In genomic region chr11:10796191-10796590, GRCh38 we compare ENCODE assay signal across 20 cellular contexts. TPM values are rescaled to one million over a fixed set of nuclear protein-coding genes. Genes with fewer than 3 reads are reported as not detected.
DNase-seq lines count a peak whose midpoint lies in the region; ATAC-seq, FAIRE-seq and TF ChIP-seq lines count a peak whose summit lies in the region.
"Had no signal": no experiment of that assay in that cellular context is flagged by ENCODE, and none has a peak within 500 bp of the region (broad histone marks: within the 10 kb centered on the region; RNA-seq: fewer than 3 reads in every experiment).

No MANE protein-coding gene starts in this region.

- H3K36me3 Mint-ChIP-seq in activated naive CD4-positive, alpha-beta T cell treated with anti-CD3 and anti-CD28 coated beads, Interleukin-2, amount 10 ng/mL, durations not matched to agents 7 days and 5 days: peaks cover 58% of the 10 kb centered on the region
- peaks cover 23 to 38% of the 10 kb centered on the region in 2 donors for H3K36me3 Mint-ChIP-seq in activated naive CD4-positive, alpha-beta T cell treated with anti-CD3 and anti-CD28 coated beads, Interleukin-2, amount 50 U/mL, for 72 hours
- H3K36me3 Mint-ChIP-seq in type B pancreatic cell: peaks cover 49% of the 10 kb centered on the region

- H3K9me1 ChIP-seq in endothelial cell of umbilical vein (replicated peaks; ENCODE audit: control insufficient read depth, extremely low read depth, insufficient read depth, low read length): no peaks in the 10 kb centered on the region

- no peaks in the 10 kb centered on the region for H3K4me1 ChIP-seq in endothelial cell of umbilical vein (ENCODE audit: control insufficient read depth, extremely low read depth, insufficient read depth, low read length)
- peaks cover 0 to 66% (median 22%) of the 10 kb centered on the region in 4 donors for H3K4me1 ChIP-seq in stomach
- H3K4me1 ChIP-seq: SJCRH30 had no signal

- peaks cover 32 to 50% of the 10 kb centered on the region in 2 experiments for H3K36me3 ChIP-seq in endothelial cell of umbilical vein (ENCODE audit: control insufficient read depth in 2 of 2, extremely low read depth in 1 of 2, insufficient read depth in 2 of 2, low read length in 2 of 2)
- H3K36me3 ChIP-seq in stomach: peaks cover 52 to 57% (median 57%) of the 10 kb centered on the region in 4 donors

- CTCF ChIA-PET in activated naive CD4-positive, alpha-beta T cell treated with anti-CD3 and anti-CD28 coated beads, Interleukin-2, amount 10 ng/mL, durations not matched to agents 7 days and 5 days (lab: Charles Lee): interaction anchor here (1.0 kb wide), 2 partner anchors 25 to 225 kb away, joined by 3 to 4 read pairs; no protein-coding TSS in a partner anchor
- CTCF ChIA-PET in endothelial cell of umbilical vein (lab: Charles Lee): interaction anchor here (0.6 to 1.8 kb wide), 7 partner anchors 9 to 991 kb away, joined by 3 to 5 read pairs (median 3); no protein-coding TSS in a partner anchor

- H3K79me2 ChIP-seq in endothelial cell of umbilical vein (ENCODE audit: control insufficient read depth, insufficient read depth, low read length): peaks cover 1% of the 10 kb centered on the region

- TF ChIP-seq POLR2A in endothelial cell of umbilical vein (IDR thresholded peaks at IDR 0.05; ENCODE audit: low read depth, low read length): no peak
- no peak for TF ChIP-seq POLR2A in H54 (IDR thresholded peaks at IDR 0.05; ENCODE audit: low read depth, low read length)
- no peak for TF ChIP-seq POLR2A in stomach (IDR thresholded peaks at IDR 0.05)

- DNase-seq in activated naive CD4-positive, alpha-beta T cell treated with anti-CD3 and anti-CD28 coated beads, Interleukin-2, amount 10 ng/mL, durations not matched to agents 7 days and 5 days: no peak
- no peak for DNase-seq in activated naive CD4-positive, alpha-beta T cell treated with anti-CD3 and anti-CD28 coated beads, Interleukin-2, amount 50 U/mL, for 72 hours (ENCODE audit: low spot score in 2 of 2)
- DNase-seq in NAMALWA (ENCODE audit: low spot score) (peak; percentile 43), endothelial cell of umbilical vein (ENCODE audit: low read depth, low spot score) (no peak), type B pancreatic cell (ENCODE audit: extremely low spot score, unreplicated experiment) (no peak), H54 (ENCODE audit: insufficient read length, low spot score) (no peak), stomach (no peak), OCI-M2 (lab: John Stamatoyannopoulos, UW; ENCODE audit: unreplicated experiment) (no peak)
- DNase-seq: CD8-positive, alpha-beta T cell; central memory CD4-positive, alpha-beta T cell; effector memory CD4-positive, alpha-beta T cell; heart right ventricle; lower lobe of right lung; naive B cell; NCI-H187 treated with DMSO at 0.1 percent for 48 hours; NCI-H510A; stimulated activated CD8-positive, alpha-beta memory T cell treated with anti-CD3 and anti-CD28 coated beads, Interleukin-4, amount 100 ng/mL, for 48 hours; thyroid gland had no signal

- POLR2A ChIA-PET in endothelial cell of umbilical vein (lab: Charles Lee): interaction anchor here (0.7 to 2.0 kb wide), 5 partner anchors 8 to 68 kb away, joined by 3 to 23 read pairs (median 3); partner anchors contain the start of genes EIF4G2 and ZBED5

- peaks cover 3% of the 10 kb centered on the region for H4K20me1 ChIP-seq in endothelial cell of umbilical vein (replicated peaks; ENCODE audit: control insufficient read depth, extremely low read depth, insufficient read depth, low read length)

- no peaks in the 10 kb centered on the region for H3K27me3 ChIP-seq in endothelial cell of umbilical vein (ENCODE audit: control insufficient read depth in 2 of 2, insufficient read depth in 2 of 2, low read length in 2 of 2)
- no peaks in the 10 kb centered on the region for H3K27me3 ChIP-seq in stomach
- H3K27me3 ChIP-seq: heart right ventricle, SJCRH30, thyroid gland had no signal

- H2AFZ ChIP-seq in endothelial cell of umbilical vein (ENCODE audit: low read depth, low read length): no peak overlapping the region

- no peak overlapping the region for H3K9ac ChIP-seq in endothelial cell of umbilical vein (replicated peaks; ENCODE audit: extremely low read depth, insufficient read depth, low read length)

- dilution Hi-C loops in endothelial cell of umbilical vein (cut with MboI; ENCODE audit: extremely low pct_ligation_motif_present, low sequenced_read_pairs): no loop called here

- BruUV-seq in endothelial cell of umbilical vein (replicated peaks; lab: Mats Ljungman, UMichigan): no TSS peak

- H3K4me3 ChIP-seq in endothelial cell of umbilical vein (replicated peaks in 1 of 3; ENCODE audit: insufficient read depth in 1 of 3, low read depth in 1 of 3, low read length in 3 of 3) (no peak overlapping the region), stomach (no peak overlapping the region)
- H3K4me3 ChIP-seq: heart right ventricle, lower lobe of right lung, SJCRH30, thyroid gland had no signal

- no peak for ATAC-seq in activated naive CD4-positive, alpha-beta T cell treated with anti-CD3 and anti-CD28 coated beads, Interleukin-2, amount 50 U/mL, for 72 hours
- ATAC-seq: activated CD4-positive, CD25-positive, alpha-beta regulatory T cell treated with anti-CD3 and anti-CD28 coated beads, Interleukin-2, amount 50 U/mL, for 24 hours; CD8-positive, alpha-beta T cell; heart right ventricle; lower lobe of right lung had no signal

- H3K27me3 Mint-ChIP-seq in activated naive CD4-positive, alpha-beta T cell treated with anti-CD3 and anti-CD28 coated beads, Interleukin-2, amount 10 ng/mL, durations not matched to agents 7 days and 5 days: peaks cover 21% of the 10 kb centered on the region
- no peaks in the 10 kb centered on the region for H3K27me3 Mint-ChIP-seq in type B pancreatic cell
- H3K27me3 Mint-ChIP-seq: naive B cell had no signal

- no peak for FAIRE-seq in endothelial cell of umbilical vein (lab: Jason Lieb, UNC)
- FAIRE-seq in H54 (lab: Jason Lieb, UNC): no peak

- 58 to 80% (median 68%) methylated on average over 2 of the region's 2 CpGs for WGBS in stomach, 5 donors

- no peaks in the 10 kb centered on the region for H3K9me3 Mint-ChIP-seq in activated naive CD4-positive, alpha-beta T cell treated with anti-CD3 and anti-CD28 coated beads, Interleukin-2, amount 10 ng/mL, durations not matched to agents 7 days and 5 days
- H3K9me3 Mint-ChIP-seq in activated naive CD4-positive, alpha-beta T cell treated with anti-CD3 and anti-CD28 coated beads, Interleukin-2, amount 50 U/mL, for 72 hours: no peaks in the 10 kb centered on the region
- no peaks in the 10 kb centered on the region for H3K9me3 Mint-ChIP-seq in type B pancreatic cell
- H3K9me3 Mint-ChIP-seq: CD8-positive, alpha-beta T cell; naive B cell had no signal

- intact Hi-C loops in endothelial cell of umbilical vein (cut with micrococcal nuclease) (no loop called here), stomach (cut with DNase I; ENCODE audit: low total_unique reads) (loop anchor here (10.0 kb wide), 1 partner anchor 989 kb away; no protein-coding TSS in a partner anchor)

- H3K4me1 Mint-ChIP-seq in activated naive CD4-positive, alpha-beta T cell treated with anti-CD3 and anti-CD28 coated beads, Interleukin-2, amount 10 ng/mL, durations not matched to agents 7 days and 5 days: peaks cover 52% of the 10 kb centered on the region
- peaks cover 10% of the 10 kb centered on the region for H3K4me1 Mint-ChIP-seq in type B pancreatic cell (ENCODE audit: unreplicated experiment)

- no peak overlapping the region for H3K4me2 ChIP-seq in endothelial cell of umbilical vein (ENCODE audit: insufficient read depth, low read length)

- no peak for TF ChIP-seq CTCF in endothelial cell of umbilical vein (IDR thresholded peaks at IDR 0.05; ENCODE audit: extremely low read depth in 1 of 2, insufficient read depth in 1 of 2, low read depth in 1 of 2, low read length in 2 of 2)
- no peak for TF ChIP-seq CTCF in type B pancreatic cell (conservative IDR thresholded peaks at IDR 0.05)
- TF ChIP-seq CTCF in stomach (IDR thresholded peaks at IDR 0.05): no peak

- no peak for TF ChIP-seq EP300 in stomach (IDR thresholded peaks at IDR 0.05)

- H3K27ac ChIP-seq in endothelial cell of umbilical vein (ENCODE audit: insufficient read depth, low read depth, low read length): no peak overlapping the region
- H3K27ac ChIP-seq in stomach: no peak overlapping the region
- H3K27ac ChIP-seq: lower lobe of right lung, SJCRH30, thyroid gland had no signal

- H3K27ac Mint-ChIP-seq in activated naive CD4-positive, alpha-beta T cell treated with anti-CD3 and anti-CD28 coated beads, Interleukin-2, amount 10 ng/mL, durations not matched to agents 7 days and 5 days: peak overlapping the region; percentile 38
- H3K27ac Mint-ChIP-seq in activated naive CD4-positive, alpha-beta T cell treated with anti-CD3 and anti-CD28 coated beads, Interleukin-2, amount 50 U/mL, for 72 hours: peak overlapping the region in 1 of 2 donors; percentile 16
- H3K27ac Mint-ChIP-seq in type B pancreatic cell: peak overlapping the region; percentile 59
- H3K27ac Mint-ChIP-seq: CD8-positive, alpha-beta T cell had no signal

- no peak overlapping the region for H3K4me3 Mint-ChIP-seq in activated naive CD4-positive, alpha-beta T cell treated with anti-CD3 and anti-CD28 coated beads, Interleukin-2, amount 10 ng/mL, durations not matched to agents 7 days and 5 days
- H3K4me3 Mint-ChIP-seq in type B pancreatic cell: no peak overlapping the region
- H3K4me3 Mint-ChIP-seq: CD8-positive, alpha-beta T cell; naive B cell had no signal

- H3K9me3 ChIP-seq in endothelial cell of umbilical vein (replicated peaks; ENCODE audit: control insufficient read depth, insufficient read depth, low read length) (no peaks in the 10 kb centered on the region), stomach (no peaks in the 10 kb centered on the region)
- H3K9me3 ChIP-seq: heart right ventricle, lower lobe of right lung, SJCRH30, thyroid gland had no signal

RNA-seq across cellular contexts. Expression of gene EIF4G2, which starts 12.5 kb away (rescaled TPM):
- 100 to 1,000 TPM; 462 to 846 TPM for total RNA-seq in activated naive CD4-positive, alpha-beta T cell treated with anti-CD3 and anti-CD28 coated beads, Interleukin-2, amount 50 U/mL, for 72 hours
- total RNA-seq in endothelial cell of umbilical vein (1,175 and 1,194 TPM in 2 replicates), type B pancreatic cell (ENCODE audit: low replicate concordance) (1,043 and 1,092 TPM in 2 replicates), stomach (100 to 1,000 TPM; 344 to 576 (median 400) TPM)
- polyA plus RNA-seq in endothelial cell of umbilical vein (297 and 382 TPM in 2 replicates), stomach (100 to 1,000 TPM; 182 to 291 (median 286) TPM)
- 501 and 523 TPM in 2 replicates for polyA plus RNA-seq in endothelial cell of umbilical vein (2011; cell fraction: cytosol; rRNA removed)
- polyA plus RNA-seq in endothelial cell of umbilical vein (2011; cell fraction: nucleus; rRNA removed): 787 and 812 TPM in 2 replicates
- polyA plus RNA-seq in endothelial cell of umbilical vein (2012): 602 and 1,003 TPM in 2 replicates
- polyA minus RNA-seq in endothelial cell of umbilical vein: 667 and 874 TPM in 2 replicates
- polyA minus RNA-seq in endothelial cell of umbilical vein (2011; cell fraction: cytosol; rRNA and poly(A)+ RNA removed): 684 TPM
- polyA minus RNA-seq in endothelial cell of umbilical vein (2011; cell fraction: nucleus; rRNA and poly(A)+ RNA removed): 739 and 871 TPM in 2 replicates

RNA-seq across cellular contexts. Expression of gene CTR9, which starts 45.1 kb away (rescaled TPM):
- total RNA-seq in activated naive CD4-positive, alpha-beta T cell treated with anti-CD3 and anti-CD28 coated beads, Interleukin-2, amount 50 U/mL, for 72 hours: 10 to 100 TPM; 23.9 to 43.6 TPM
- total RNA-seq in endothelial cell of umbilical vein (33.2 and 33.4 TPM in 2 replicates), type B pancreatic cell (ENCODE audit: low replicate concordance) (35.6 and 44.0 TPM in 2 replicates), stomach (10 to 100 TPM in 3 of 5 donors, 1 to 10 TPM in 2; 9.3 to 39.5 (median 21.9) TPM)
- polyA plus RNA-seq in endothelial cell of umbilical vein (5.2 and 7.5 TPM in 2 replicates), stomach (10 to 100 TPM in 2 of 3 donors, 1 to 10 TPM in 1; 9.1 to 10.4 (median 10.4) TPM)
- polyA plus RNA-seq in endothelial cell of umbilical vein (2011; cell fraction: cytosol; rRNA removed): 10.9 and 11.2 TPM in 2 replicates
- polyA plus RNA-seq in endothelial cell of umbilical vein (2011; cell fraction: nucleus; rRNA removed): 14.0 and 15.3 TPM in 2 replicates
- 26.9 and 36.9 TPM in 2 replicates for polyA plus RNA-seq in endothelial cell of umbilical vein (2012)
- 19.1 and 23.8 TPM in 2 replicates for polyA minus RNA-seq in endothelial cell of umbilical vein
- 12.9 TPM for polyA minus RNA-seq in endothelial cell of umbilical vein (2011; cell fraction: cytosol; rRNA and poly(A)+ RNA removed)
- polyA minus RNA-seq in endothelial cell of umbilical vein (2011; cell fraction: nucleus; rRNA and poly(A)+ RNA removed): 13.6 and 14.6 TPM in 2 replicates
